Comparison of ENCODE assay signal across 8 cellular contexts in the genomic region with DNA sequence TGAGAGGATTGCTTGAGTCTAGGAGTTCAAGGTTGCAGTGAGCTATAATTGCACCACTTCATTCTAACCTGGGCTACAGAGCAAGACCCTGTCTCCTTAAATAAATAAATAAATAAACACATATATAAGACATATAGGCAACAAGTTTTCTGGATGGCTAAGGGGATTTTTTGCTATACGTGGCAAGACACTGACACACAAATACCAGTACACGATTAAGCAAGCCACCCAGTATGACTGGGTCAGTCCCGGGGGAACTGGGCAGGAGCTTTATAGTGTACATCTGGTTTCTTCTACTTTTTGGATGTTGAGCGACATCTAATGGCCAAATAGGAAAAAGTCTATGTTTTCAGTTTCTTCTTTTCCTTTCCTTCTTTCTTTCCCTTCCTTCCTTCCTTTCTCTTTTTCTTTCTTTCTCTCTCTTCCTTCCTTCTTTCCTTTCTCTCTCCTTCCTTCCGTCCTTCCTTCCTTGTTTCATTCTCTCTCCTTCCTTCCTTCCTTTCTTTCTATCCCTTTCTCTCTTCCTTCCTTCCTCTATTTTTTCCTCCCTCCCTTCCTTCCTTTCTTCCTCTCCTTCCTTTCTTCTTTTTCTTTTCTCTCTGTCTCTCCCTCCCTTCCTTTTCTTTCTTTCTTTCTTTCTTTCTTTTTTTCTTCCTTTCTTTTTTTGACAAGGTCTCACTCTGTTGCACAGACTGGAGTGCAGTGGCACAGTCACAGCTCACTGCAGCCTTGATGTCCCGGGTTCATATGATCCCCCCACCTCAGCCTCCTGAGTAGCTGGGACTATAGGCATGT. TPM values are rescaled to one million over a fixed set of nuclear protein-coding genes. Genes with fewer than 3 reads are reported as not detected.
DNase-seq lines count a peak whose midpoint lies in the region; ATAC-seq and TF ChIP-seq lines count a peak whose summit lies in the region.

No MANE protein-coding gene starts in this region.

- H3K4me3 ChIP-seq in BE2C (ENCODE audit: low read depth, low read length) (no peak overlapping the region), left lung (no peak overlapping the region)

- H3K9me3 ChIP-seq in BE2C (no peaks in the 10 kb centered on the region), left lung (no peaks in the 10 kb centered on the region)

- H3K4me1 Mint-ChIP-seq in T-helper 1 cell treated with Interleukin-12 subunit alpha and Interleukin-12 subunit beta and Interleukin-4 antibody, amounts not matched to agents 30 μg/mL and 1 μg/mL, for 36 hours (ENCODE audit: low read depth) = peaks cover 21% of the 10 kb centered on the region
- peaks cover 11% of the 10 kb centered on the region for H3K4me1 Mint-ChIP-seq in chondrocyte (ENCODE audit: low read depth)
- H3K4me1 Mint-ChIP-seq in stimulated activated naive B cell treated with anti-CD40 and anti-IgM and Interleukin-4, amounts not matched to agents 10 μg/mL and 1 μg/mL and 100 μg/mL, for 72 hours = peaks cover 6 to 14% of the 10 kb centered on the region in 2 donors

- H3K36me3 Mint-ChIP-seq in T-helper 1 cell treated with Interleukin-12 subunit alpha and Interleukin-12 subunit beta and Interleukin-4 antibody, amounts not matched to agents 30 μg/mL and 1 μg/mL, for 36 hours (ENCODE audit: low read depth) = no peaks in the 10 kb centered on the region
- no peaks in the 10 kb centered on the region for H3K36me3 Mint-ChIP-seq in chondrocyte (ENCODE audit: low read depth)
- no peaks in the 10 kb centered on the region for H3K36me3 Mint-ChIP-seq in stimulated activated naive B cell treated with anti-CD40 and anti-IgM and Interleukin-4, amounts not matched to agents 10 μg/mL and 1 μg/mL and 100 μg/mL, for 72 hours

- H3K27me3 ChIP-seq in BE2C (no peaks in the 10 kb centered on the region), left lung (no peaks in the 10 kb centered on the region)

- H3K4me3 Mint-ChIP-seq in T-helper 1 cell treated with Interleukin-12 subunit alpha and Interleukin-12 subunit beta and Interleukin-4 antibody, amounts not matched to agents 30 μg/mL and 1 μg/mL, for 36 hours = peak overlapping the region; percentile 51
- no peak overlapping the region for H3K4me3 Mint-ChIP-seq in chondrocyte (ENCODE audit: unreplicated experiment)
- H3K4me3 Mint-ChIP-seq in stimulated activated naive B cell treated with anti-CD40 and anti-IgM and Interleukin-4, amounts not matched to agents 10 μg/mL and 1 μg/mL and 100 μg/mL, for 72 hours = no peak overlapping the region

- ATAC-seq in GM18517 (IDR thresholded peaks at IDR 0.05; ENCODE audit: unreplicated experiment) (peak; percentile 97), HG02870 (IDR thresholded peaks at IDR 0.05; ENCODE audit: unreplicated experiment) (peak; percentile 97), left lung (peak; percentile 95)
- ATAC-seq in stimulated activated naive B cell treated with anti-CD40 and anti-IgM and Interleukin-4, amounts not matched to agents 10 μg/mL and 1 μg/mL and 100 μg/mL, for 72 hours (replicated peaks) = peak; percentile 99 to 100

- H3K27me3 Mint-ChIP-seq in T-helper 1 cell treated with Interleukin-12 subunit alpha and Interleukin-12 subunit beta and Interleukin-4 antibody, amounts not matched to agents 30 μg/mL and 1 μg/mL, for 36 hours (ENCODE audit: low read depth) = no peaks in the 10 kb centered on the region
- H3K27me3 Mint-ChIP-seq in chondrocyte (ENCODE audit: low read depth) = no peaks in the 10 kb centered on the region
- H3K27me3 Mint-ChIP-seq in stimulated activated naive B cell treated with anti-CD40 and anti-IgM and Interleukin-4, amounts not matched to agents 10 μg/mL and 1 μg/mL and 100 μg/mL, for 72 hours = no peaks in the 10 kb centered on the region

- H3K4me1 ChIP-seq in BE2C = no peaks in the 10 kb centered on the region
- H3K4me1 ChIP-seq in left lung = peaks cover 9 to 37% of the 10 kb centered on the region in 2 donors

- H3K36me3 ChIP-seq in BE2C (no peaks in the 10 kb centered on the region), left lung (no peaks in the 10 kb centered on the region)

- peak; percentile 83 for DNase-seq in BE2C
- peak; percentile 4 for DNase-seq in NCI-H1105 (lab: John Stamatoyannopoulos, UW)
- no peak for DNase-seq in chondrocyte (ENCODE audit: low spot score)
- DNase-seq in left lung = peak in 1 of 2 donors; percentile 54
- peak; percentile 77 for DNase-seq in stimulated activated naive B cell treated with anti-CD40 and anti-IgM and Interleukin-4, amounts not matched to agents 10 μg/mL and 1 μg/mL and 100 μg/mL, for 72 hours

- TF ChIP-seq CTCF in BE2C (IDR thresholded peaks at IDR 0.05; ENCODE audit: low read depth, low read length) (peak; percentile 71), chondrocyte (IDR thresholded peaks at IDR 0.05) (peak; percentile 95), left lung (IDR thresholded peaks at IDR 0.05) (peak; percentile 42 to 58)

- H3K27ac Mint-ChIP-seq in T-helper 1 cell treated with Interleukin-12 subunit alpha and Interleukin-12 subunit beta and Interleukin-4 antibody, amounts not matched to agents 30 μg/mL and 1 μg/mL, for 36 hours = no peak overlapping the region
- H3K27ac Mint-ChIP-seq in chondrocyte (ENCODE audit: unreplicated experiment) = peak overlapping the region; percentile 88
- H3K27ac Mint-ChIP-seq in stimulated activated naive B cell treated with anti-CD40 and anti-IgM and Interleukin-4, amounts not matched to agents 10 μg/mL and 1 μg/mL and 100 μg/mL, for 72 hours = peak overlapping the region; percentile 15

- H3K9me3 Mint-ChIP-seq in T-helper 1 cell treated with Interleukin-12 subunit alpha and Interleukin-12 subunit beta and Interleukin-4 antibody, amounts not matched to agents 30 μg/mL and 1 μg/mL, for 36 hours = no peaks in the 10 kb centered on the region
- no peaks in the 10 kb centered on the region for H3K9me3 Mint-ChIP-seq in chondrocyte (ENCODE audit: low read depth)
- H3K9me3 Mint-ChIP-seq in stimulated activated naive B cell treated with anti-CD40 and anti-IgM and Interleukin-4, amounts not matched to agents 10 μg/mL and 1 μg/mL and 100 μg/mL, for 72 hours = no peaks in the 10 kb centered on the region

- intact Hi-C loops in left lung (cut with DNase I) = loop anchor here in 1 of 2 donors (10.0 kb wide), 1 partner anchor 90 kb away; no protein-coding TSS in a partner anchor

- peak overlapping the region in 1 of 2 donors; percentile 28 for H3K27ac ChIP-seq in left lung

RNA-seq across cellular contexts. Expression of a gene that starts 47.0 kb away (rescaled TPM):
- polyA plus RNA-seq in BE2C (2012; ENCODE audit: insufficient read depth, insufficient read length, low read depth) = 14.3 TPM
- 20.0 to 78.4 TPM (median 71.9 TPM) in 3 replicates for total RNA-seq in chondrocyte
- total RNA-seq in left lung = 100 to 1,000 TPM in 1 of 2 donors, 10 to 100 TPM in 1; 83.2 to 174 TPM

RNA-seq across cellular contexts. Expression of a gene that starts 56.2 kb away (rescaled TPM):
- polyA plus RNA-seq in BE2C (2012; ENCODE audit: insufficient read depth, insufficient read length, low read depth) = 6.1 TPM
- total RNA-seq in chondrocyte = 27.0 to 32.8 TPM (median 27.1 TPM) in 3 replicates
- 10 to 100 TPM; 55.1 to 59.3 TPM for total RNA-seq in left lung
